22 cellular contexts compared by ENCODE assay signal in genomic region chr1:177282976-177283375, GRCh38.
DNase-seq lines count a peak whose midpoint lies in the region; ATAC-seq, FAIRE-seq and TF ChIP-seq lines count a peak whose summit lies in the region.
"Had no signal": no experiment of that assay in that cellular context is flagged by ENCODE, and none has a peak within 500 bp of the region (broad histone marks: within the 10 kb centered on the region; RNA-seq: fewer than 3 reads in every experiment).

No MANE protein-coding gene starts in this region.

- H2AFZ ChIP-seq in PC-3 (ENCODE audit: low read length) = no peak overlapping the region

- no peak overlapping the region for H3K27ac ChIP-seq in PC-3 (ENCODE audit: low read length)
- peak overlapping the region; percentile 11 for H3K27ac ChIP-seq in caudate nucleus (ENCODE audit: low read depth, low read length)
- H3K27ac ChIP-seq: Peyer's patch, SJSA1 had no signal

- DNase-seq in PC-3 = peak; percentile 50
- no peak for DNase-seq in caudate nucleus (lab: John Stamatoyannopoulos, UW)
- DNase-seq in iPS-NIHi11 (ENCODE audit: low spot score) = peak; percentile 20
- peak; percentile 20 for DNase-seq in urothelium cell line (ENCODE audit: low spot score)
- no peak for DNase-seq in NCI-H446 treated with DMSO at 0.1 percent for 48 hours (lab: John Stamatoyannopoulos, UW)
- no peak for DNase-seq in stimulated activated naive CD4-positive, alpha-beta T cell treated with Interleukin-2 at 50 U/mL for 16 hours (lab: John Stamatoyannopoulos, UW)
- DNase-seq: CD4-positive, CD25-positive, alpha-beta regulatory T cell; COR-L47; DMS 273 treated with DMSO at 0.1 percent for 48 hours; DMS79 treated with DMSO at 0.1 percent for 48 hours; Kasumi-1; MM.1S; NCI-H1048; NCI-H1436 treated with DMSO at 0.1 percent for 48 hours; NCI-H1930; NCI-H524; NCI-H774; Peyer's patch had no signal

- H3K27me3 ChIP-seq in PC-3 (ENCODE audit: low read length) = no peaks in the 10 kb centered on the region
- H3K27me3 ChIP-seq: Peyer's patch had no signal

- H3K9ac ChIP-seq in PC-3 (ENCODE audit: low read length) = no peak overlapping the region

- no peaks in the 10 kb centered on the region for H3K9me3 ChIP-seq in PC-3 (ENCODE audit: low read length)
- H3K9me3 ChIP-seq: Peyer's patch, SJSA1 had no signal

- no peak overlapping the region for H3K4me2 ChIP-seq in PC-3 (ENCODE audit: low read length)

- POLR2A ChIA-PET in PC-3 (lab: Charles Lee; ENCODE audit: unreplicated experiment) = no interaction called here

- no peaks in the 10 kb centered on the region for H3F3A ChIP-seq in PC-3 (ENCODE audit: low read length, unreplicated experiment)

- no peaks in the 10 kb centered on the region for H4K20me1 ChIP-seq in PC-3 (ENCODE audit: low read length)

- H3K4me3 ChIP-seq in PC-3 (ENCODE audit: low read length) = no peak overlapping the region
- H3K4me3 ChIP-seq: Peyer's patch, SJSA1 had no signal

- TF ChIP-seq CTCF in PC-3 (conservative IDR thresholded peaks at IDR 0.05; ENCODE audit: low read depth, low read length) = no peak

- ATAC-seq in PC-3 (no peak; the same call in 1 of the 2 replicates), HG03342 (IDR thresholded peaks at IDR 0.05; ENCODE audit: unreplicated experiment) (no peak)
- ATAC-seq: Right ventricle myocardium inferior had no signal

- no peaks in the 10 kb centered on the region for H3K36me3 ChIP-seq in PC-3 (ENCODE audit: low read depth, low read length)
- H3K36me3 ChIP-seq: Peyer's patch, SJSA1 had no signal

- BruUV-seq in PC-3 (replicated peaks; lab: Mats Ljungman, UMichigan) = no TSS peak

- no peaks in the 10 kb centered on the region for H3K4me1 ChIP-seq in PC-3 (ENCODE audit: insufficient read depth, low read length)
- H3K4me1 ChIP-seq: Peyer's patch, SJSA1 had no signal

- CTCF ChIA-PET in PC-3 (lab: Charles Lee) = no interaction called here

- H3K79me2 ChIP-seq in PC-3 (ENCODE audit: low read length) = no peaks in the 10 kb centered on the region

- intact Hi-C loops in PC-3 (cut with micrococcal nuclease) = no loop called here

- no peak for FAIRE-seq in urothelium cell line (lab: Jason Lieb, UNC)
- FAIRE-seq: H54 had no signal

- no peaks in the 10 kb centered on the region for H3K9me2 ChIP-seq in PC-3 (replicated peaks; ENCODE audit: low read length)

Comparison
In these comparisons a context has a peak if more than half of its experiments do, and no peak if none do; other contexts are left out.
1. DNase-seq: peak in PC-3 (single experiment), iPS-NIHi11 (single experiment) and urothelium cell line (single experiment); none in caudate nucleus (0 of 61), NCI-H446 treated with DMSO at 0.1 percent for 48 hours (single experiment) and stimulated activated naive CD4-positive, alpha-beta T cell treated with Interleukin-2 at 50 U/mL for 16 hours (single experiment).